19 cellular contexts compared by ENCODE assay signal in genomic region chr12:109065154-109065852, GRCh38. TPM values are rescaled to one million over a fixed set of nuclear protein-coding genes. Genes with fewer than 3 reads are reported as not detected.
DNase-seq lines count a peak whose midpoint lies in the region; ATAC-seq, FAIRE-seq and TF ChIP-seq lines count a peak whose summit lies in the region.
"Had no signal": no experiment of that assay in that cellular context is flagged by ENCODE, and none has a peak within 500 bp of the region (broad histone marks: within the 10 kb centered on the region; RNA-seq: fewer than 3 reads in every experiment).

No MANE protein-coding gene starts in this region.

- no peaks in the 10 kb centered on the region for H3K9me3 Mint-ChIP-seq in osteocyte (ENCODE audit: unreplicated experiment)
- H3K9me3 Mint-ChIP-seq: activated naive CD4-positive, alpha-beta T cell treated with anti-CD3 and anti-CD28 coated beads, Interleukin-2, amount 50 U/mL, for 24 hours; stimulated activated effector memory CD8-positive, alpha-beta T cell treated with anti-CD3 and anti-CD28 coated beads, Interleukin-12 subunit alpha, Interleukin-12 subunit beta, amount 100 ng/mL, for 72 hours had no signal

- in situ Hi-C loops in GM12878 (cut with MboI), result no loop called here

- no peak overlapping the region for H3K4me3 Mint-ChIP-seq in osteocyte (ENCODE audit: unreplicated experiment)
- H3K4me3 Mint-ChIP-seq: activated naive CD4-positive, alpha-beta T cell treated with anti-CD3 and anti-CD28 coated beads, Interleukin-2, amount 50 U/mL, for 24 hours; stimulated activated effector memory CD8-positive, alpha-beta T cell treated with anti-CD3 and anti-CD28 coated beads, Interleukin-12 subunit alpha, Interleukin-12 subunit beta, amount 100 ng/mL, for 72 hours had no signal

- H3K9ac ChIP-seq in GM12878 (ENCODE audit: control insufficient read depth, insufficient read depth, low read length), result no peak overlapping the region

- no peak for FAIRE-seq in GM12878 (lab: Jason Lieb, UNC)

- no TSS peak for BruUV-seq in GM12878 (replicated peaks; lab: Mats Ljungman, UMichigan)

- ATAC-seq in GM12878 (no peak), HG02571 (IDR thresholded peaks at IDR 0.05; ENCODE audit: unreplicated experiment) (no peak), HG02885 (IDR thresholded peaks at IDR 0.05; ENCODE audit: poor library complexity, unreplicated experiment) (no peak)
- ATAC-seq: lower lobe of right lung; Right ventricle myocardium inferior; sciatic nerve; stimulated activated effector memory CD8-positive, alpha-beta T cell treated with anti-CD3 and anti-CD28 coated beads, Interleukin-12 subunit alpha, Interleukin-12 subunit beta, amount 100 ng/mL, for 72 hours had no signal

- CTCF ChIA-PET in GM12878 (lab: Yijun Ruan, JAX), result no interaction called here

- RAD21 ChIA-PET in GM12878 (lab: Charles Lee; ENCODE audit: unreplicated experiment), result no interaction called here

- TF ChIP-seq CTCF in GM12878 (IDR thresholded peaks at IDR 0.05 in 2 of 3, conservative IDR thresholded peaks at IDR 0.05 in 1 of 3; ENCODE audit: control insufficient read depth in 2 of 3, extremely low read depth in 1 of 3, insufficient read depth in 1 of 3, low read depth in 3 of 3, low read length in 3 of 3) (no peak), osteocyte (IDR thresholded peaks at IDR 0.05) (no peak)

- no peak overlapping the region for H3K4me3 ChIP-seq in GM12878
- H3K4me3 ChIP-seq: breast epithelium, lower lobe of right lung had no signal

- H3K27me3 Mint-ChIP-seq in osteocyte (ENCODE audit: unreplicated experiment), result no peaks in the 10 kb centered on the region
- H3K27me3 Mint-ChIP-seq: activated naive CD4-positive, alpha-beta T cell treated with anti-CD3 and anti-CD28 coated beads, Interleukin-2, amount 50 U/mL, for 24 hours had no signal

- TF ChIP-seq EP300 in GM12878 (IDR thresholded peaks at IDR 0.05; ENCODE audit: borderline replicate concordance in 1 of 2, control insufficient read depth in 1 of 2, low read depth in 2 of 2, low read length in 2 of 2), result no peak

- no peaks in the 10 kb centered on the region for H3K27me3 ChIP-seq in GM12878 (replicated peaks in 1 of 2; ENCODE audit: control insufficient read depth in 2 of 2, insufficient read depth in 2 of 2, low read length in 1 of 2)
- H3K27me3 ChIP-seq: breast epithelium had no signal

- peaks cover 5% of the 10 kb centered on the region for H3K4me1 ChIP-seq in GM12878 (ENCODE audit: control insufficient read depth, insufficient read depth, low read length)
- H3K4me1 ChIP-seq: breast epithelium, lower lobe of right lung had no signal

- H3K9me3 ChIP-seq in GM12878 (replicated peaks; ENCODE audit: control insufficient read depth, insufficient read depth, low read length), result no peaks in the 10 kb centered on the region; the same call in 2 of the 3 replicates
- H3K9me3 ChIP-seq: breast epithelium, lower lobe of right lung had no signal

- no peak for TF ChIP-seq POLR2A in GM12878 (IDR thresholded peaks at IDR 0.05; ENCODE audit: low read depth, low read length)

- H3K36me3 ChIP-seq in GM12878 (ENCODE audit: control insufficient read depth in 2 of 2, insufficient read depth in 2 of 2, low read length in 1 of 2), result no peaks in the 10 kb centered on the region; a peak in 1 of 4 replicates
- H3K36me3 ChIP-seq: breast epithelium had no signal

- SMC1A ChIA-PET in GM12878 (lab: Charles Lee; ENCODE audit: uncharacterized antibody, unreplicated experiment), result no interaction called here

- intact Hi-C loops in GM12878 (cut with micrococcal nuclease; ENCODE audit: unreplicated experiment), result no loop called here

- no peak for DNase-seq in GM12878 (ENCODE audit: low read depth, low spot score)
- DNase-seq in osteocyte (ENCODE audit: extremely low spot score, unreplicated experiment), result peak; percentile 17
- DNase-seq: activated CD4-positive, CD25-positive, alpha-beta regulatory T cell treated with anti-CD3 and anti-CD28 coated beads, Interleukin-2, amount 50 U/mL, for 72 hours; activated CD8-positive, alpha-beta memory T cell treated with anti-CD3 and anti-CD28 coated beads, Interleukin-2, amount 50 U/mL, for 48 hours; DMS 273 treated with DMSO at 0.1 percent for 48 hours; effector CD8-positive, alpha-beta T cell; lower lobe of right lung; NCI-H1092 treated with DMSO at 0.1 percent for 48 hours; NCI-H2171; stimulated activated CD4-positive, alpha-beta T cell treated with anti-CD3 and anti-CD28 coated beads, Interleukin-4, amount 100 ng/mL, for 4 hours; T-helper 2 cell had no signal

- no peaks in the 10 kb centered on the region for H3K79me2 ChIP-seq in GM12878 (ENCODE audit: control insufficient read depth, insufficient read depth, low read length)

- H4K20me1 ChIP-seq in GM12878 (ENCODE audit: control insufficient read depth, insufficient read depth), result no peaks in the 10 kb centered on the region

- WGBS in GM12878 (ENCODE audit: insufficient coverage, insufficient replicate concordance, low lambda C conversion rate, missing lambda C conversion rate), result 83% methylated on average over 5 of the region's 5 CpGs

- no peak for TF ChIP-seq RAD21 in GM12878 (IDR thresholded peaks at IDR 0.05; ENCODE audit: insufficient read depth, low read depth, low read length)

- no peak overlapping the region for H3K27ac Mint-ChIP-seq in osteocyte (ENCODE audit: unreplicated experiment)
- H3K27ac Mint-ChIP-seq: activated naive CD4-positive, alpha-beta T cell treated with anti-CD3 and anti-CD28 coated beads, Interleukin-2, amount 50 U/mL, for 24 hours; stimulated activated effector memory CD8-positive, alpha-beta T cell treated with anti-CD3 and anti-CD28 coated beads, Interleukin-12 subunit alpha, Interleukin-12 subunit beta, amount 100 ng/mL, for 72 hours had no signal

- no peak overlapping the region for H3K4me2 ChIP-seq in GM12878 (ENCODE audit: control insufficient read depth, insufficient read depth)

- POLR2A ChIA-PET in GM12878 (lab: Charles Lee), result interaction anchor here (0.6 kb wide), 1 partner anchor 14 kb away, joined by 5 read pairs; no protein-coding TSS in a partner anchor

- H3K27ac ChIP-seq in GM12878 (ENCODE audit: control insufficient read depth, insufficient read depth), result no peak overlapping the region
- H3K27ac ChIP-seq: breast epithelium, lower lobe of right lung had no signal

- H3K36me3 Mint-ChIP-seq in osteocyte (ENCODE audit: unreplicated experiment), result peaks cover 40% of the 10 kb centered on the region

- no peak overlapping the region for H2AFZ ChIP-seq in GM12878 (ENCODE audit: control insufficient read depth, low read depth, low read length)

- no peaks in the 10 kb centered on the region for H3K4me1 Mint-ChIP-seq in osteocyte (ENCODE audit: unreplicated experiment)
- H3K4me1 Mint-ChIP-seq: activated naive CD4-positive, alpha-beta T cell treated with anti-CD3 and anti-CD28 coated beads, Interleukin-2, amount 50 U/mL, for 24 hours had no signal

RNA-seq across cellular contexts. Expression of gene USP30, which starts 12.9 kb away (rescaled TPM):
- 15.6 and 18.6 TPM in 2 replicates for total RNA-seq in GM12878 (2013; cell fraction: nucleolus; rRNA removed)
- 4.5 and 5.5 TPM in 2 replicates for total RNA-seq in GM12878 (2014; rRNA removed)
- total RNA-seq in GM12878 (2014; rRNA removed; fragmentation: Illumina TruSeq; extraction: Trizol), result 2.8 and 3.4 TPM in 2 replicates
- 6.6 and 7.2 TPM in 2 replicates for total RNA-seq in GM12878 (2021)
- polyA plus RNA-seq in GM12878 (2011; ENCODE audit: low read depth), result 3.9 TPM
- 15.5 and 16.2 TPM in 2 replicates for polyA plus RNA-seq in GM12878 (2011; rRNA removed)
- 14.7 and 15.1 TPM in 2 replicates for polyA plus RNA-seq in GM12878 (2011; cell fraction: cytosol; rRNA removed)
- polyA plus RNA-seq in GM12878 (2011; cell fraction: nucleus; rRNA removed), result 16.3 and 24.8 TPM in 2 replicates
- polyA plus RNA-seq in GM12878 (2012), result 4.6 and 4.7 TPM in 2 replicates
- 6.3 and 7.4 TPM in 2 replicates for polyA plus RNA-seq in GM12878 (2014; fragmentation: Illumina TruSeq; extraction: Trizol)
- 1 to 10 TPM; 2.1 to 3.0 TPM for polyA plus RNA-seq in GM12878 (2014; fragmentation: Nextera tagmentation; extraction: Ambion mirVana)
- 6.0 and 7.2 TPM in 2 replicates for polyA plus RNA-seq in GM12878 (2014; rRNA removed)
- polyA plus RNA-seq in GM12878 (2016; fragmentation: Nextera tagmentation; extraction: Ambion mirVana), result 1 to 10 TPM; 6.5 to 7.7 TPM
- polyA minus RNA-seq in GM12878 (2011; rRNA and poly(A)+ RNA removed), result 26.6 and 28.8 TPM in 2 replicates
- polyA minus RNA-seq in GM12878 (2011; cell fraction: cytosol; rRNA and poly(A)+ RNA removed), result 6.3 and 12.2 TPM in 2 replicates
- polyA minus RNA-seq in GM12878 (2011; cell fraction: nucleus; rRNA and poly(A)+ RNA removed), result 4.4 and 7.0 TPM in 2 replicates
- total RNA-seq in osteocyte, result 18.1 and 18.2 TPM in 2 replicates

RNA-seq across cellular contexts. Expression of gene ALKBH2, which starts 28.0 kb away (rescaled TPM):
- total RNA-seq in GM12878 (2013; cell fraction: nucleolus; rRNA removed), result 20.2 and 20.4 TPM in 2 replicates
- total RNA-seq in GM12878 (2014; rRNA removed) (40.3 and 40.4 TPM in 2 replicates), GM12878 (2014; rRNA removed; fragmentation: Illumina TruSeq; extraction: Trizol) (29.3 and 30.7 TPM in 2 replicates), GM12878 (2021) (26.4 and 28.9 TPM in 2 replicates), osteocyte (17.4 and 17.7 TPM in 2 replicates)
- 22.2 TPM for polyA plus RNA-seq in GM12878 (2011; ENCODE audit: low read depth)
- polyA plus RNA-seq in GM12878 (2011; rRNA removed) (23.8 and 37.0 TPM in 2 replicates), GM12878 (2014; fragmentation: Illumina TruSeq; extraction: Trizol) (21.7 and 30.7 TPM in 2 replicates), GM12878 (2014; fragmentation: Nextera tagmentation; extraction: Ambion mirVana) (1 to 10 TPM; 5.6 to 8.8 TPM), GM12878 (2014; rRNA removed) (31.7 and 33.4 TPM in 2 replicates), GM12878 (2016; fragmentation: Nextera tagmentation; extraction: Ambion mirVana) (10 to 100 TPM; 32.8 to 36.7 TPM)
- polyA plus RNA-seq in GM12878 (2011; cell fraction: cytosol; rRNA removed), result 35.2 and 38.2 TPM in 2 replicates
- 28.9 and 35.6 TPM in 2 replicates for polyA plus RNA-seq in GM12878 (2011; cell fraction: nucleus; rRNA removed)
- 21.3 and 21.8 TPM in 2 replicates for polyA plus RNA-seq in GM12878 (2012)
- polyA minus RNA-seq in GM12878 (2011; rRNA and poly(A)+ RNA removed), result 12.7 and 16.7 TPM in 2 replicates
- 6.7 and 14.0 TPM in 2 replicates for polyA minus RNA-seq in GM12878 (2011; cell fraction: cytosol; rRNA and poly(A)+ RNA removed)
- polyA minus RNA-seq in GM12878 (2011; cell fraction: nucleus; rRNA and poly(A)+ RNA removed), result 14.7 and 22.2 TPM in 2 replicates

RNA-seq across cellular contexts. Expression of gene UNG, which starts 32.1 kb away (rescaled TPM):
- 11.8 and 12.6 TPM in 2 replicates for total RNA-seq in GM12878 (2013; cell fraction: nucleolus; rRNA removed)
- total RNA-seq in GM12878 (2014; rRNA removed) (31.4 and 34.6 TPM in 2 replicates), GM12878 (2014; rRNA removed; fragmentation: Illumina TruSeq; extraction: Trizol) (36.3 and 37.5 TPM in 2 replicates), GM12878 (2021) (62.8 and 63.4 TPM in 2 replicates), osteocyte (16.2 and 18.6 TPM in 2 replicates)
- polyA plus RNA-seq in GM12878 (2011; ENCODE audit: low read depth), result 30.8 TPM
- polyA plus RNA-seq in GM12878 (2011; rRNA removed) (30.3 and 46.4 TPM in 2 replicates), GM12878 (2014; fragmentation: Illumina TruSeq; extraction: Trizol) (50.0 and 54.3 TPM in 2 replicates), GM12878 (2014; fragmentation: Nextera tagmentation; extraction: Ambion mirVana) (10 to 100 TPM in 1 of 2 experiments, 1 to 10 TPM in 1; 9.5 to 24.5 TPM), GM12878 (2014; rRNA removed) (52.8 and 59.8 TPM in 2 replicates), GM12878 (2016; fragmentation: Nextera tagmentation; extraction: Ambion mirVana) (10 to 100 TPM; 76.2 to 81.9 TPM)
- 37.2 and 38.3 TPM in 2 replicates for polyA plus RNA-seq in GM12878 (2011; cell fraction: cytosol; rRNA removed)
- 19.6 and 28.0 TPM in 2 replicates for polyA plus RNA-seq in GM12878 (2011; cell fraction: nucleus; rRNA removed)
- polyA plus RNA-seq in GM12878 (2012), result 32.6 and 34.4 TPM in 2 replicates
- 12.1 and 13.1 TPM in 2 replicates for polyA minus RNA-seq in GM12878 (2011; rRNA and poly(A)+ RNA removed)
- 7.8 and 12.1 TPM in 2 replicates for polyA minus RNA-seq in GM12878 (2011; cell fraction: cytosol; rRNA and poly(A)+ RNA removed)
- polyA minus RNA-seq in GM12878 (2011; cell fraction: nucleus; rRNA and poly(A)+ RNA removed), result 4.6 and 8.6 TPM in 2 replicates

RNA-seq across cellular contexts. Expression of gene SVOP, which starts 44.4 kb away (rescaled TPM):
- total RNA-seq in GM12878 (2013; cell fraction: nucleolus; rRNA removed), result not detected in 2 replicates
- total RNA-seq in GM12878 (2014; rRNA removed) (under 0.01 TPM in 1 of 2 replicates, not detected in the other), GM12878 (2014; rRNA removed; fragmentation: Illumina TruSeq; extraction: Trizol) (not detected in 2 replicates), GM12878 (2021) (not detected in 2 replicates), osteocyte (not detected in 2 replicates)
- not detected for polyA plus RNA-seq in GM12878 (2011; ENCODE audit: low read depth)
- polyA plus RNA-seq in GM12878 (2011; rRNA removed) (not detected in 2 replicates), GM12878 (2014; fragmentation: Illumina TruSeq; extraction: Trizol) (not detected in 2 replicates), GM12878 (2014; fragmentation: Nextera tagmentation; extraction: Ambion mirVana) (not detected), GM12878 (2014; rRNA removed) (not detected in 2 replicates), GM12878 (2016; fragmentation: Nextera tagmentation; extraction: Ambion mirVana) (not detected)
- polyA plus RNA-seq in GM12878 (2011; cell fraction: cytosol; rRNA removed), result not detected in 2 replicates
- polyA plus RNA-seq in GM12878 (2011; cell fraction: nucleus; rRNA removed), result not detected in 2 replicates
- not detected in 2 replicates for polyA plus RNA-seq in GM12878 (2012)
- not detected in 2 replicates for polyA minus RNA-seq in GM12878 (2011; rRNA and poly(A)+ RNA removed)
- polyA minus RNA-seq in GM12878 (2011; cell fraction: cytosol; rRNA and poly(A)+ RNA removed), result not detected in 2 replicates
- polyA minus RNA-seq in GM12878 (2011; cell fraction: nucleus; rRNA and poly(A)+ RNA removed), result not detected in 2 replicates
- total RNA-seq: breast epithelium, lower lobe of right lung, sciatic nerve, ureter had no signal

RNA-seq across cellular contexts. Expression of gene ACACB, which starts 51.1 kb away (rescaled TPM):
- 1.7 and 3.6 TPM in 2 replicates for total RNA-seq in GM12878 (2013; cell fraction: nucleolus; rRNA removed)
- total RNA-seq in GM12878 (2014; rRNA removed), result 0.17 and 0.38 TPM in 2 replicates
- total RNA-seq in GM12878 (2014; rRNA removed; fragmentation: Illumina TruSeq; extraction: Trizol), result 0.14 and 0.36 TPM in 2 replicates
- 0.88 and 1.4 TPM in 2 replicates for total RNA-seq in GM12878 (2021)
- polyA plus RNA-seq in GM12878 (2011; ENCODE audit: low read depth), result 0.62 TPM
- polyA plus RNA-seq in GM12878 (2011; rRNA removed), result 0.19 and 0.35 TPM in 2 replicates
- 0.39 and 0.48 TPM in 2 replicates for polyA plus RNA-seq in GM12878 (2011; cell fraction: cytosol; rRNA removed)
- 0.60 and 1.1 TPM in 2 replicates for polyA plus RNA-seq in GM12878 (2011; cell fraction: nucleus; rRNA removed)
- 1.2 and 1.5 TPM in 2 replicates for polyA plus RNA-seq in GM12878 (2012)
- polyA plus RNA-seq in GM12878 (2014; fragmentation: Illumina TruSeq; extraction: Trizol), result 0.06 and 0.41 TPM in 2 replicates
- under 1 TPM in 1 of 2 experiments, not detected in 1; 0.05 TPM for polyA plus RNA-seq in GM12878 (2014; fragmentation: Nextera tagmentation; extraction: Ambion mirVana)
- polyA plus RNA-seq in GM12878 (2014; rRNA removed), result 0.55 and 1.9 TPM in 2 replicates
- under 1 TPM in 1 of 2 experiments, not detected in 1; 0.52 TPM for polyA plus RNA-seq in GM12878 (2016; fragmentation: Nextera tagmentation; extraction: Ambion mirVana)
- 0.29 and 1.4 TPM in 2 replicates for polyA minus RNA-seq in GM12878 (2011; rRNA and poly(A)+ RNA removed)
- polyA minus RNA-seq in GM12878 (2011; cell fraction: cytosol; rRNA and poly(A)+ RNA removed), result 0.53 TPM in 1 of 2 replicates, not detected in the other
- polyA minus RNA-seq in GM12878 (2011; cell fraction: nucleus; rRNA and poly(A)+ RNA removed), result 0.24 and 2.3 TPM in 2 replicates
- total RNA-seq in osteocyte, result 4.4 and 5.4 TPM in 2 replicates
